ENCODE assay signal across 12 cellular contexts in genomic region chr5:137666901-137667300, GRCh38.
A peak's percentile ranks its signal among the peaks of the same experiment; 100 is the strongest.
DNase-seq lines count a peak whose midpoint lies in the region; ATAC-seq and TF ChIP-seq lines count a peak whose summit lies in the region.
"Had no signal": no experiment of that assay in that cellular context is flagged by ENCODE, and none has a peak within 500 bp of the region (broad histone marks: within the 10 kb centered on the region; RNA-seq: fewer than 3 reads in every experiment).

No MANE protein-coding gene starts in this region.

- H3K27me3 Mint-ChIP-seq in activated CD4-positive, alpha-beta T cell treated with anti-CD3 and anti-CD28 coated beads, Interleukin-2, amount 10 ng/mL, durations not matched to agents 24 days and 14 days = no peaks in the 10 kb centered on the region

- TF ChIP-seq POLR2A in body of pancreas (IDR thresholded peaks at IDR 0.05) = no peak

- 10 to 16% methylated on average over 2 of the region's 2 CpGs for WGBS in body of pancreas, 2 donors

- no peaks in the 10 kb centered on the region for H3K36me3 Mint-ChIP-seq in activated CD4-positive, alpha-beta T cell treated with anti-CD3 and anti-CD28 coated beads, Interleukin-2, amount 10 ng/mL, durations not matched to agents 24 days and 14 days (ENCODE audit: low read depth)

- H3K27me3 ChIP-seq in body of pancreas (no peaks in the 10 kb centered on the region), upper lobe of right lung (no peaks in the 10 kb centered on the region), foreskin keratinocyte (no peaks in the 10 kb centered on the region)

- H3K4me1 Mint-ChIP-seq in activated CD4-positive, alpha-beta T cell treated with anti-CD3 and anti-CD28 coated beads, Interleukin-2, amount 10 ng/mL, durations not matched to agents 24 days and 14 days = peaks cover 14% of the 10 kb centered on the region

- H3K9me3 ChIP-seq in body of pancreas (no peaks in the 10 kb centered on the region), upper lobe of right lung (no peaks in the 10 kb centered on the region)

- H3K9me3 Mint-ChIP-seq in activated CD4-positive, alpha-beta T cell treated with anti-CD3 and anti-CD28 coated beads, Interleukin-2, amount 10 ng/mL, durations not matched to agents 24 days and 14 days = no peaks in the 10 kb centered on the region
- H3K9me3 Mint-ChIP-seq: endodermal cell, H9 had no signal

- H3K4me3 Mint-ChIP-seq in activated CD4-positive, alpha-beta T cell treated with anti-CD3 and anti-CD28 coated beads, Interleukin-2, amount 10 ng/mL, durations not matched to agents 24 days and 14 days = no peak overlapping the region
- H3K4me3 Mint-ChIP-seq: endodermal cell, H9 had no signal

- H3K36me3 ChIP-seq in body of pancreas (replicated peaks in 1 of 2; ENCODE audit: insufficient read depth in 1 of 2, low read depth in 2 of 2) (no peaks in the 10 kb centered on the region), upper lobe of right lung (no peaks in the 10 kb centered on the region)

- H3K27ac Mint-ChIP-seq in activated CD4-positive, alpha-beta T cell treated with anti-CD3 and anti-CD28 coated beads, Interleukin-2, amount 10 ng/mL, durations not matched to agents 24 days and 14 days = peak overlapping the region; percentile 34
- H3K27ac Mint-ChIP-seq: endodermal cell had no signal

- H3K4me1 ChIP-seq in body of pancreas = peaks cover 53% of the 10 kb centered on the region
- H3K4me1 ChIP-seq in upper lobe of right lung = peaks cover 14% of the 10 kb centered on the region
- no peaks in the 10 kb centered on the region for H3K4me1 ChIP-seq in foreskin keratinocyte

- DNase-seq in activated CD4-positive, alpha-beta T cell treated with anti-CD3 and anti-CD28 coated beads, Interleukin-2, amount 10 ng/mL, durations not matched to agents 24 days and 14 days = no peak
- DNase-seq in activated CD4-positive, alpha-beta T cell treated with anti-CD3 and anti-CD28 coated beads, Interleukin-2, amount 50 U/mL, for 4 hours = no peak
- DNase-seq in NCI-H1105 treated with DMSO at 0.1 percent for 48 hours (lab: John Stamatoyannopoulos, UW) (peak; percentile 41), body of pancreas (no peak), renal cortical epithelial cell (ENCODE audit: low read depth) (peak; percentile 13), upper lobe of right lung (no peak), foreskin keratinocyte (no peak), amygdala (lab: John Stamatoyannopoulos, UW) (no peak)
- DNase-seq: endodermal cell, H9, nucleus accumbens had no signal

- no peak for ATAC-seq in body of pancreas
- ATAC-seq in upper lobe of right lung = no peak
- ATAC-seq in foreskin keratinocyte = no peak

- H3K4me3 ChIP-seq in body of pancreas (no peak overlapping the region), upper lobe of right lung (no peak overlapping the region)

- H3K27ac ChIP-seq in body of pancreas (peak overlapping the region; percentile 70 to 84 (median 74)), upper lobe of right lung (no peak overlapping the region), foreskin keratinocyte (no peak overlapping the region)
- H3K27ac ChIP-seq: RWPE1 had no signal

- TF ChIP-seq CTCF in body of pancreas (IDR thresholded peaks at IDR 0.05) = no peak
- TF ChIP-seq CTCF in upper lobe of right lung (IDR thresholded peaks at IDR 0.05) = no peak
- TF ChIP-seq CTCF in foreskin keratinocyte (conservative IDR thresholded peaks at IDR 0.05) = no peak

- intact Hi-C loops in activated CD4-positive, alpha-beta T cell treated with anti-CD3 and anti-CD28 coated beads, Interleukin-2, amount 10 ng/mL, durations not matched to agents 24 days and 14 days (cut with micrococcal nuclease) = loop anchor here (1.0 kb wide), 1 partner anchor 70 kb away; no protein-coding TSS in a partner anchor
- intact Hi-C loops in body of pancreas (cut with DNase I) (no loop called here), upper lobe of right lung (cut with DNase I) (no loop called here)

Comparison
In these comparisons a context has a peak if more than half of its experiments do, and no peak if none do; other contexts are left out.
1. DNase-seq: peak in NCI-H1105 treated with DMSO at 0.1 percent for 48 hours (single experiment) and renal cortical epithelial cell (single experiment); none in activated CD4-positive, alpha-beta T cell treated with anti-CD3 and anti-CD28 coated beads, Interleukin-2, amount 10 ng/mL, durations not matched to agents 24 days and 14 days (single experiment), activated CD4-positive, alpha-beta T cell treated with anti-CD3 and anti-CD28 coated beads, Interleukin-2, amount 50 U/mL, for 4 hours (0 of 2), body of pancreas (0 of 4), upper lobe of right lung (single experiment), foreskin keratinocyte (0 of 2) and amygdala (0 of 56).
2. H3K27ac ChIP-seq: peak in body of pancreas (4 of 4); none in upper lobe of right lung (single experiment) and foreskin keratinocyte (single experiment).